In genomic region chr6:13873288-13874190, GRCh38 we compare ENCODE assay signal across 8 cellular contexts. TPM values are rescaled to one million over a fixed set of nuclear protein-coding genes. Genes with fewer than 3 reads are reported as not detected.
A peak's percentile ranks its signal among the peaks of the same experiment; 100 is the strongest.
DNase-seq lines count a peak whose midpoint lies in the region; ATAC-seq and TF ChIP-seq lines count a peak whose summit lies in the region.

No MANE protein-coding gene starts in this region.

- H3K27ac Mint-ChIP-seq in activated naive CD4-positive, alpha-beta T cell treated with anti-CD3 and anti-CD28 coated beads, Interleukin-2, amount 50 U/mL, for 72 hours: peak overlapping the region in 1 of 2 donors; percentile 74

- H3K27ac ChIP-seq in right atrium auricular region: no peak overlapping the region

- peak overlapping the region; percentile 38 for H3K4me3 ChIP-seq in LNCaP clone FGC (ENCODE audit: low read depth, low read length)
- peak overlapping the region; percentile 24 to 52 for H3K4me3 ChIP-seq in right atrium auricular region

- H3K4me1 ChIP-seq in right atrium auricular region: peaks cover 0 to 11% of the 10 kb centered on the region in 2 donors

- ATAC-seq in GM18511 (IDR thresholded peaks at IDR 0.05; ENCODE audit: unreplicated experiment) (peak; percentile 68), sciatic nerve (peak; percentile 56), HG03139 (IDR thresholded peaks at IDR 0.05; ENCODE audit: unreplicated experiment) (no peak), GM21786 (IDR thresholded peaks at IDR 0.05; ENCODE audit: unreplicated experiment) (no peak)
- ATAC-seq in activated naive CD4-positive, alpha-beta T cell treated with anti-CD3 and anti-CD28 coated beads, Interleukin-2, amount 50 U/mL, for 72 hours: peak; percentile 89 to 94

- no peaks in the 10 kb centered on the region for H3K9me3 ChIP-seq in right atrium auricular region

- DNase-seq in LNCaP clone FGC (ENCODE audit: low read depth): no peak
- peak; percentile 88 for DNase-seq in SK-N-DZ (ENCODE audit: low spot score)
- peak; percentile 74 to 79 for DNase-seq in activated naive CD4-positive, alpha-beta T cell treated with anti-CD3 and anti-CD28 coated beads, Interleukin-2, amount 50 U/mL, for 72 hours (ENCODE audit: low spot score in 2 of 2)
- DNase-seq in right atrium auricular region (ENCODE audit: low spot score): peak; percentile 57
- DNase-seq in sciatic nerve (ENCODE audit: low spot score): peak; percentile 77

- TF ChIP-seq CTCF in LNCaP clone FGC (IDR thresholded peaks at IDR 0.05; ENCODE audit: control insufficient read depth, extremely low read depth, insufficient read depth) (peak; percentile 81), right atrium auricular region (IDR thresholded peaks at IDR 0.05) (peak; percentile 43 to 74)

- intact Hi-C loops in sciatic nerve (cut with DNase I): no loop called here

- no peaks in the 10 kb centered on the region for H3K36me3 ChIP-seq in right atrium auricular region

- no peaks in the 10 kb centered on the region for H3K9me3 Mint-ChIP-seq in activated naive CD4-positive, alpha-beta T cell treated with anti-CD3 and anti-CD28 coated beads, Interleukin-2, amount 50 U/mL, for 72 hours

- H3K27me3 ChIP-seq in right atrium auricular region: no peaks in the 10 kb centered on the region

- no peaks in the 10 kb centered on the region for H3K36me3 Mint-ChIP-seq in activated naive CD4-positive, alpha-beta T cell treated with anti-CD3 and anti-CD28 coated beads, Interleukin-2, amount 50 U/mL, for 72 hours

RNA-seq across cellular contexts. Expression of gene RNF182, which starts 51.2 kb away (rescaled TPM):
- polyA plus RNA-seq in SK-N-DZ (2014; cell fraction: cytosol; rRNA removed): 43.1 and 46.2 TPM in 2 replicates
- polyA plus RNA-seq in SK-N-DZ (2014; cell fraction: nucleus; rRNA removed): 21.3 and 24.9 TPM in 2 replicates
- total RNA-seq in activated naive CD4-positive, alpha-beta T cell treated with anti-CD3 and anti-CD28 coated beads, Interleukin-2, amount 50 U/mL, for 72 hours: not detected
- under 1 TPM; 0.67 to 0.83 TPM for total RNA-seq in right atrium auricular region
- 0.49 TPM for total RNA-seq in sciatic nerve

RNA-seq across cellular contexts. Expression of gene MCUR1, which starts 59.2 kb away (rescaled TPM):
- polyA plus RNA-seq in SK-N-DZ (2014; cell fraction: cytosol; rRNA removed): 23.1 and 24.5 TPM in 2 replicates
- 10.2 and 13.2 TPM in 2 replicates for polyA plus RNA-seq in SK-N-DZ (2014; cell fraction: nucleus; rRNA removed)
- 10 to 100 TPM; 27.4 to 33.0 TPM for total RNA-seq in activated naive CD4-positive, alpha-beta T cell treated with anti-CD3 and anti-CD28 coated beads, Interleukin-2, amount 50 U/mL, for 72 hours
- total RNA-seq in right atrium auricular region (10 to 100 TPM; 11.0 to 11.2 TPM), sciatic nerve (22.7 TPM)

Comparison
In these comparisons a context has a peak if more than half of its experiments do, and no peak if none do; other contexts are left out.
1. ATAC-seq: peak in GM18511 (single experiment), activated naive CD4-positive, alpha-beta T cell treated with anti-CD3 and anti-CD28 coated beads, Interleukin-2, amount 50 U/mL, for 72 hours (2 of 2) and sciatic nerve (single experiment); none in HG03139 (single experiment) and GM21786 (single experiment).